ENCODE assay signal across 8 cellular contexts in genomic region chr12:111369496-111370220, GRCh38. TPM values are rescaled to one million over a fixed set of nuclear protein-coding genes. Genes with fewer than 3 reads are reported as not detected.
DNase-seq lines count a peak whose midpoint lies in the region; ATAC-seq and TF ChIP-seq lines count a peak whose summit lies in the region.

No MANE protein-coding gene starts in this region.

- peaks cover 8% of the 10 kb centered on the region for H3K4me1 ChIP-seq in RWPE2 (ENCODE audit: insufficient read depth, poor library complexity, severe bottlenecking)
- H3K4me1 ChIP-seq in fibroblast of lung (ENCODE audit: control insufficient read depth, extremely low read depth, insufficient read depth, low read length), result peaks cover 4% of the 10 kb centered on the region
- peaks cover 0 to 28% (median 25%) of the 10 kb centered on the region in 4 donors for H3K4me1 ChIP-seq in sigmoid colon

- H3K9me3 ChIP-seq in RWPE2 (ENCODE audit: severe bottlenecking) (no peaks in the 10 kb centered on the region), fibroblast of lung (ENCODE audit: control insufficient read depth, insufficient read depth, low read depth, low read length) (no peaks in the 10 kb centered on the region), sigmoid colon (no peaks in the 10 kb centered on the region)

- H4K20me1 ChIP-seq in fibroblast of lung (ENCODE audit: control insufficient read depth, extremely low read depth, insufficient read depth, low read length), result no peaks in the 10 kb centered on the region

- no peaks in the 10 kb centered on the region for H3K36me3 ChIP-seq in RWPE2 (ENCODE audit: low read depth)
- no peaks in the 10 kb centered on the region for H3K36me3 ChIP-seq in fibroblast of lung (ENCODE audit: control insufficient read depth, insufficient read depth, low read length)
- H3K36me3 ChIP-seq in sigmoid colon, result peaks cover 0 to 4% (median 0%) of the 10 kb centered on the region in 4 donors

- H3K9ac ChIP-seq in fibroblast of lung (ENCODE audit: insufficient read depth, low read length), result no peak overlapping the region

- H3K79me2 ChIP-seq in fibroblast of lung (ENCODE audit: control insufficient read depth, insufficient read depth, low read length), result no peaks in the 10 kb centered on the region

- no peak for TF ChIP-seq POLR2A in sigmoid colon (IDR thresholded peaks at IDR 0.05)

- peak overlapping the region; percentile 87 for H3K4me2 ChIP-seq in fibroblast of lung (ENCODE audit: extremely low read depth, insufficient read depth, low read length)

- peak overlapping the region; percentile 94 for H2AFZ ChIP-seq in fibroblast of lung (ENCODE audit: low read length)

- no peak for TF ChIP-seq CTCF in GM12865 (IDR thresholded peaks at IDR 0.05; ENCODE audit: insufficient read depth, low read depth, low read length, missing control alignments)
- TF ChIP-seq CTCF in RWPE2 (IDR thresholded peaks at IDR 0.05; ENCODE audit: poor library complexity, severe bottlenecking), result no peak
- TF ChIP-seq CTCF in fibroblast of lung (conservative IDR thresholded peaks at IDR 0.05 in 1 of 2, IDR thresholded peaks at IDR 0.05 in 1 of 2; ENCODE audit: low read depth in 1 of 2, low read length in 2 of 2), result no peak
- no peak for TF ChIP-seq CTCF in sigmoid colon (IDR thresholded peaks at IDR 0.05)

- H3K4me3 ChIP-seq in GM12865 (ENCODE audit: low read depth, low read length) (peak overlapping the region; percentile 66), RWPE2 (ENCODE audit: severe bottlenecking) (peak overlapping the region; percentile 92), fibroblast of lung (replicated peaks in 1 of 4; ENCODE audit: control extremely low read depth in 1 of 4, insufficient read depth in 1 of 4, low read depth in 3 of 4, low read length in 4 of 4) (peak overlapping the region; percentile 63 to 91 (median 88)), sigmoid colon (peak overlapping the region; percentile 70 to 89 (median 85))

- intact Hi-C loops in sigmoid colon (cut with DNase I), result no loop called here

- H3K27ac ChIP-seq in RWPE2 (ENCODE audit: poor library complexity, severe bottlenecking), result no peak overlapping the region
- H3K27ac ChIP-seq in fibroblast of lung (ENCODE audit: insufficient read depth, low read length), result no peak overlapping the region
- peak overlapping the region; percentile 64 to 72 (median 69) for H3K27ac ChIP-seq in sigmoid colon

- DNase-seq in GM12865 (ENCODE audit: low read depth), result no peak
- DNase-seq in RWPE2 (ENCODE audit: low spot score), result no peak
- no peak for DNase-seq in fibroblast of lung (ENCODE audit: low read depth in 2 of 2)
- no peak for DNase-seq in sigmoid colon
- DNase-seq in central memory CD4-positive, alpha-beta T cell, result no peak
- DNase-seq in HUDEP-2 (lab: John Stamatoyannopoulos, UW; ENCODE audit: unreplicated experiment in 76 of 76), result no peak
- no peak for DNase-seq in NCI-H128 (lab: John Stamatoyannopoulos, UW; ENCODE audit: unreplicated experiment)
- no peak for DNase-seq in GOT3 (lab: John Stamatoyannopoulos, UW)

- 40 to 55% methylated on average over 13 of the region's 13 CpGs for WGBS in sigmoid colon, 2 donors

- no peaks in the 10 kb centered on the region for H3K27me3 ChIP-seq in RWPE2 (ENCODE audit: insufficient read depth, poor library complexity, severe bottlenecking)
- no peaks in the 10 kb centered on the region for H3K27me3 ChIP-seq in fibroblast of lung (ENCODE audit: control insufficient read depth, insufficient read depth, low read length)
- no peaks in the 10 kb centered on the region for H3K27me3 ChIP-seq in sigmoid colon

- no peak for ATAC-seq in RWPE2 (ENCODE audit: low read depth)

- no peak for TF ChIP-seq EP300 in sigmoid colon (IDR thresholded peaks at IDR 0.05)

RNA-seq across cellular contexts. Expression of gene PHETA1, which starts 0.8 kb away (rescaled TPM):
- 3.8 and 4.1 TPM in 2 replicates for total RNA-seq in fibroblast of lung
- polyA plus RNA-seq in fibroblast of lung, result 2.6 and 3.4 TPM in 2 replicates
- 3.9 and 7.2 TPM in 2 replicates for polyA plus RNA-seq in fibroblast of lung (2012)
- 3.1 and 3.4 TPM in 2 replicates for polyA minus RNA-seq in fibroblast of lung (ENCODE audit: low replicate concordance)
- total RNA-seq in sigmoid colon, result 1 to 10 TPM; 3.6 to 6.1 (median 5.2) TPM
- polyA plus RNA-seq in sigmoid colon, result 10 to 100 TPM; 16.8 to 21.6 (median 21.5) TPM

RNA-seq across cellular contexts. Expression of gene SH2B3, which starts 36.1 kb away (rescaled TPM):
- 7.4 and 18.0 TPM in 2 replicates for total RNA-seq in fibroblast of lung
- polyA plus RNA-seq in fibroblast of lung, result 29.2 and 32.0 TPM in 2 replicates
- polyA plus RNA-seq in fibroblast of lung (2012), result 21.3 and 28.0 TPM in 2 replicates
- 52.3 and 55.9 TPM in 2 replicates for polyA minus RNA-seq in fibroblast of lung (ENCODE audit: low replicate concordance)
- total RNA-seq in sigmoid colon, result 10 to 100 TPM; 13.2 to 32.5 (median 14.9) TPM
- polyA plus RNA-seq in sigmoid colon, result 10 to 100 TPM; 10.4 to 14.1 (median 12.0) TPM

Comparison
In these comparisons a context has a peak if more than half of its experiments do, and no peak if none do; other contexts are left out.
1. H3K27ac ChIP-seq: peak in sigmoid colon (4 of 4); none in RWPE2 (single experiment) and fibroblast of lung (single experiment).
2. Peak in every context shown above with its lines, with median percentiles within 50 percentile points of each other: H3K4me3 ChIP-seq.